In the genomic region with DNA sequence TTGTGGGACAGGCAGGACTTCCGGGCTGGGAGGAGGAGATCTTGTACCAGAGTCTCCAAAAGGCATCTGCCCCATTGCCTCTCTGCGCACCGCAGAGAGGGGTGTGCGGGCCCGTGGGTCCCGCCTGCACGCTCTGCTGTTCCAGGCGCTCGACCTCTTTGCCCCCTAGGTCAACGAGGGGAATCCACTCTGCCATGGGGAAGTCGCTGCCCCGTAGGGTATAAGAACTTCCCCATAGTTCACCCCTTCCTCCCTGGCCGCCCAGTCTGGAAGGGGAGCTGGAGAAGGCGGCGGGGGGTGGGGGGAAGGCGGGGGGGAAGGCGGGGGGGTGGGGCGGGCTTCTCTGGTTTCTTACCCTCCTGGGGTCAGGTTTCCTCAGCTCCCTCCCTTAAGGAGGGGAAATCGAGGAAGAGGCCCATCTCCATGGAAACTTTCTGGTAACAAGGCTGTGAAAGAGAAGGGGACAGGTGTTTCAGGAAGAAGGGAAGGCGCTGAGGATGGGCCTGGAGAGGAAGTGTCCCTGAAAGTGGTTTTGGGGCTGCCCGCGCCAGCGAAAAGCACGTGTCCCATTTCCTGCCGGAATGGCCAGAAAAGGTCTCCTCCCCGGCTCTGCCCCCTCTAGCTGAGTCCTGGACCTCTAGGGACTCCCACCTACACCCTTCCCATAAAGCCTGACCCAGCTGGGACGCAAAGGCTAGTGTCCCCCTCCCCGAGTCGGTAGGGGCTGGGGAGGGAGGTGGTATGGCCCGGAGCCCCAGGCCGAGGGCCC, we compare ENCODE assay signal across 8 cellular contexts. TPM values are rescaled to one million over a fixed set of nuclear protein-coding genes. Genes with fewer than 3 reads are reported as not detected.
DNase-seq lines count a peak whose midpoint lies in the region; ATAC-seq, FAIRE-seq and TF ChIP-seq lines count a peak whose summit lies in the region.

No MANE protein-coding gene starts in this region.

- H3K4me2 ChIP-seq in endothelial cell of umbilical vein (ENCODE audit: insufficient read depth, low read length) = peak overlapping the region; percentile 47

- no peaks in the 10 kb centered on the region for H3K9me1 ChIP-seq in endothelial cell of umbilical vein (replicated peaks; ENCODE audit: control insufficient read depth, extremely low read depth, insufficient read depth, low read length)

- H3K36me3 ChIP-seq in endothelial cell of umbilical vein (ENCODE audit: control insufficient read depth in 2 of 2, extremely low read depth in 1 of 2, insufficient read depth in 2 of 2, low read length in 2 of 2) (no peaks in the 10 kb centered on the region), skeletal muscle tissue (ENCODE audit: control insufficient read depth in 3 of 3, insufficient read depth in 3 of 3, low read length in 3 of 3) (no peaks in the 10 kb centered on the region)

- peak overlapping the region; percentile 89 for H2AFZ ChIP-seq in endothelial cell of umbilical vein (ENCODE audit: low read depth, low read length)

- no peak overlapping the region for H3K27ac Mint-ChIP-seq in CD14-positive monocyte

- peak; percentile 39 for ATAC-seq in GM19351 (IDR thresholded peaks at IDR 0.05; ENCODE audit: unreplicated experiment)
- ATAC-seq in HG03439 (IDR thresholded peaks at IDR 0.05; ENCODE audit: unreplicated experiment) = peak; percentile 28
- no peak for ATAC-seq in GM18519 (IDR thresholded peaks at IDR 0.05; ENCODE audit: low FRiP score, unreplicated experiment)

- POLR2A ChIA-PET in endothelial cell of umbilical vein (lab: Charles Lee) = no interaction called here

- no peaks in the 10 kb centered on the region for H4K20me1 ChIP-seq in endothelial cell of umbilical vein (replicated peaks; ENCODE audit: control insufficient read depth, extremely low read depth, insufficient read depth, low read length)

- no peak overlapping the region for H3K9ac ChIP-seq in endothelial cell of umbilical vein (replicated peaks; ENCODE audit: extremely low read depth, insufficient read depth, low read length)
- peak overlapping the region in 2 of 3 donors; percentile 56 to 74 for H3K9ac ChIP-seq in skeletal muscle tissue (ENCODE audit: low read depth in 1 of 3, low read length in 3 of 3)

- TF ChIP-seq CTCF in CD14-positive monocyte (IDR thresholded peaks at IDR 0.05) (no peak), endothelial cell of umbilical vein (IDR thresholded peaks at IDR 0.05; ENCODE audit: extremely low read depth in 1 of 2, insufficient read depth in 1 of 2, low read depth in 1 of 2, low read length in 2 of 2) (no peak)

- H3K27ac ChIP-seq in endothelial cell of umbilical vein (ENCODE audit: insufficient read depth, low read depth, low read length) (no peak overlapping the region), skeletal muscle tissue (ENCODE audit: low read depth, low read length) (no peak overlapping the region)

- peaks cover 0 to 3% (median 0%) of the 10 kb centered on the region in 3 donors for H3K27me3 Mint-ChIP-seq in CD14-positive monocyte (ENCODE audit: low read depth in 3 of 3)

- H3K9me3 Mint-ChIP-seq in CD14-positive monocyte = no peaks in the 10 kb centered on the region

- H3K4me1 Mint-ChIP-seq in CD14-positive monocyte = peaks cover 16% of the 10 kb centered on the region

- TF ChIP-seq POLR2A in endothelial cell of umbilical vein (IDR thresholded peaks at IDR 0.05; ENCODE audit: low read depth, low read length) = no peak

- CTCF ChIA-PET in endothelial cell of umbilical vein (lab: Charles Lee) = interaction anchor here (1.0 to 1.8 kb wide), 4 partner anchors 9 to 120 kb away, joined by 3 to 5 read pairs (median 4); no protein-coding TSS in a partner anchor

- peak; percentile 52 for FAIRE-seq in endothelial cell of umbilical vein (lab: Jason Lieb, UNC)

- dilution Hi-C loops in endothelial cell of umbilical vein (cut with MboI; ENCODE audit: extremely low pct_ligation_motif_present, low sequenced_read_pairs) = no loop called here

- peak overlapping the region; percentile 88 to 96 for H3K4me3 Mint-ChIP-seq in CD14-positive monocyte

- intact Hi-C loops in CD14-positive monocyte (cut with micrococcal nuclease) (no loop called here), endothelial cell of umbilical vein (cut with micrococcal nuclease) (no loop called here)

- H3K4me3 ChIP-seq in endothelial cell of umbilical vein (replicated peaks in 1 of 3; ENCODE audit: insufficient read depth in 1 of 3, low read depth in 1 of 3, low read length in 3 of 3) (peak overlapping the region in 2 of 3 experiments; percentile 0 to 35), skeletal muscle tissue (ENCODE audit: low read length in 3 of 3) (peak overlapping the region; percentile 61 to 77 (median 70))

- H3K4me1 ChIP-seq in endothelial cell of umbilical vein (ENCODE audit: control insufficient read depth, extremely low read depth, insufficient read depth, low read length) (peaks cover 7% of the 10 kb centered on the region), skeletal muscle tissue (ENCODE audit: control insufficient read depth in 3 of 3, insufficient read depth in 3 of 3, low read length in 3 of 3) (peaks cover 4 to 9% (median 4%) of the 10 kb centered on the region in 3 donors)

- no peaks in the 10 kb centered on the region for H3K9me3 ChIP-seq in endothelial cell of umbilical vein (replicated peaks; ENCODE audit: control insufficient read depth, insufficient read depth, low read length)
- no peaks in the 10 kb centered on the region for H3K9me3 ChIP-seq in skeletal muscle tissue (ENCODE audit: control insufficient read depth in 3 of 3, low read length in 3 of 3)

- no TSS peak for BruUV-seq in endothelial cell of umbilical vein (replicated peaks; lab: Mats Ljungman, UMichigan)

- no peaks in the 10 kb centered on the region for H3K79me2 ChIP-seq in endothelial cell of umbilical vein (ENCODE audit: control insufficient read depth, insufficient read depth, low read length)

- H3K36me3 Mint-ChIP-seq in CD14-positive monocyte = no peaks in the 10 kb centered on the region

- H3K27me3 ChIP-seq in endothelial cell of umbilical vein (ENCODE audit: control insufficient read depth in 2 of 2, insufficient read depth in 2 of 2, low read length in 2 of 2) = no peaks in the 10 kb centered on the region
- peaks cover 4 to 5% (median 4%) of the 10 kb centered on the region in 3 donors for H3K27me3 ChIP-seq in skeletal muscle tissue (ENCODE audit: control insufficient read depth in 3 of 3, insufficient read depth in 3 of 3, low read length in 3 of 3)

- DNase-seq in CD14-positive monocyte (ENCODE audit: low spot score) (no peak), endothelial cell of umbilical vein (ENCODE audit: low read depth, low spot score) (no peak), T1000 (lab: John Stamatoyannopoulos, UW) (no peak), RKO (ENCODE audit: low spot score) (no peak)

TF ChIP-seq in endothelial cell of umbilical vein, 7 proteins besides CTCF, POLR2A, EP300 and RAD21:
- TF ChIP-seq GATA2 (IDR thresholded peaks at IDR 0.05; ENCODE audit: insufficient read depth, insufficient read length, low read depth, low read length) = no peak
- no peak for TF ChIP-seq POLR2AphosphoS5 (IDR thresholded peaks at IDR 0.05; ENCODE audit: insufficient read depth, low read depth, low read length)
- no peak for TF ChIP-seq EZH2 (IDR thresholded peaks at IDR 0.05; ENCODE audit: borderline replicate concordance, low read depth, low read length, severe bottlenecking)
- no peak for TF ChIP-seq FOS (IDR thresholded peaks at IDR 0.05; ENCODE audit: borderline replicate concordance, insufficient read depth, low read length)
- no peak for TF ChIP-seq JUN (IDR thresholded peaks at IDR 0.05; ENCODE audit: borderline replicate concordance, insufficient read depth, insufficient read length, low read depth)
- TF ChIP-seq, protein P1, sequence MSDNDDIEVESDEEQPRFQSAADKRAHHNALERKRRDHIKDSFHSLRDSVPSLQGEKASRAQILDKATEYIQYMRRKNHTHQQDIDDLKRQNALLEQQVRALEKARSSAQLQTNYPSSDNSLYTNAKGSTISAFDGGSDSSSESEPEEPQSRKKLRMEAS (IDR thresholded peaks at IDR 0.05; ENCODE audit: insufficient read depth, insufficient read length) = no peak
- TF ChIP-seq MYC (IDR thresholded peaks at IDR 0.05; ENCODE audit: low read depth, low read length) = no peak

RNA-seq across cellular contexts. Expression of a gene that starts 27.5 kb away (rescaled TPM):
- polyA plus RNA-seq in CD14-positive monocyte = not detected
- not detected in 2 replicates for total RNA-seq in endothelial cell of umbilical vein
- 0.03 TPM in 2 replicates for polyA plus RNA-seq in endothelial cell of umbilical vein
- polyA plus RNA-seq in endothelial cell of umbilical vein (2011; cell fraction: cytosol; rRNA removed) = 0.04 TPM in 1 of 2 replicates, not detected in the other
- polyA plus RNA-seq in endothelial cell of umbilical vein (2011; cell fraction: nucleus; rRNA removed) = 0.05 TPM in 1 of 2 replicates, not detected in the other
- not detected in 2 replicates for polyA plus RNA-seq in endothelial cell of umbilical vein (2012)
- 0.11 TPM in 1 of 2 replicates, not detected in the other for polyA minus RNA-seq in endothelial cell of umbilical vein
- not detected for polyA minus RNA-seq in endothelial cell of umbilical vein (2011; cell fraction: cytosol; rRNA and poly(A)+ RNA removed)
- polyA minus RNA-seq in endothelial cell of umbilical vein (2011; cell fraction: nucleus; rRNA and poly(A)+ RNA removed) = not detected in 2 replicates
- under 0.01 TPM for total RNA-seq in skeletal muscle tissue
